Comparison of ENCODE assay signal across 8 cellular contexts in the genomic region with DNA sequence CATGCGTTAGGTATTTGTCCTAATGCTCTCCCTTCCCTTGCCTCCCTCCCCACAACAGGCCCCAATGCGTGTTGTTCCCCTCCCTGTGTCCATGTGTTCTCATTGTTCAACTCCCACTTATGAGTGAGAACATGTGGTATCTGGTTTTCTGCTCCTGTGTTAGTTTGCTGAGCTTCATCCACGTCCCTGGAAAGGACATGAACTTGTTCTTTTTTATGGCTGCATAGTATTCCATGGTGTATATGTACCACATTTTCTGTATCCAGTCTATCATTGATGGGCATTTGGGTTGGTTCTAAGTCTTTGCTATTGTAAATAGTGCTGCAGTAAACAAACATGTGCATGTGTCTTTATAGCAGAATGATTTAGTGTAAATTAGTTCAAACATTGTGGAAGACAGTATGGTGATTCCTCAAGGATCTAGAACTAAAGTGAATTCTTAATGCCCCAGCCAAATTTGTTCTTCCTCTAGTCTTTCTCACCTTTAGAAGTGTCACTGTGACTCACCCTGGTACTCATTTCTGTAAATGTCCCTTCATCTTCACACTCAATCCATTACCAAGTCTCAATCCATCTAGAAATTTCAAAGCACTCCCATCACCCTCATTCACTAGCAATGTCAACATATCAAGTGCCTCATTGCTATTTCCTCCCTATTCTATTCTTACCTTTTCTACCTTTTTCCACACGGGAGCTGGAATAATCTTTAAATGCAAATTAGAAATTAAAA.
A peak's percentile ranks its signal among the peaks of the same experiment; 100 is the strongest.
DNase-seq lines count a peak whose midpoint lies in the region; ATAC-seq, FAIRE-seq and TF ChIP-seq lines count a peak whose summit lies in the region.
"Not testable (repeated sequence)": the region's sequence is repeated elsewhere in the genome, so short reads cannot be mapped to it uniquely, and the experiment has no call there.

No MANE protein-coding gene starts in this region.

- H3K4me3 ChIP-seq in K562: not testable (repeated sequence)

- not testable (repeated sequence) for H2AFZ ChIP-seq in K562 (ENCODE audit: low read depth, low read length)

- not testable (repeated sequence) for H3K4me1 Mint-ChIP-seq in activated CD4-positive, alpha-beta T cell treated with anti-CD3 and anti-CD28 coated beads for 36 hours; activated T-helper 17 cell treated with anti-CD3 and anti-CD28 coated beads, Interleukin-2, amount 50 U/mL, for 72 hours; stimulated activated naive CD8-positive, alpha-beta T cell treated with anti-CD3 and anti-CD28 coated beads, Interleukin-15, amount 100 ng/mL, for 72 hours

- in situ Hi-C loops in K562 (cut with MboI): not testable (repeated sequence)

- not testable (repeated sequence) for H3K9ac ChIP-seq in K562 (ENCODE audit: insufficient read depth in 1 of 2, low read depth in 2 of 2, low read length in 2 of 2)

- not testable (repeated sequence) for H3K27ac ChIP-seq in K562 (ENCODE audit: extremely low read depth, low read depth, low read length)

- TF ChIP-seq CTCF in K562 (IDR thresholded peaks at IDR 0.05 in 2 of 3, conservative IDR thresholded peaks at IDR 0.05 in 1 of 3; ENCODE audit: insufficient read depth in 2 of 3, low read depth in 1 of 3, low read length in 3 of 3): not testable (repeated sequence)

- not testable (repeated sequence) for DNase-seq in activated CD4-positive, alpha-beta T cell treated with anti-CD3 and anti-CD28 coated beads for 36 hours; K562 (ENCODE audit: extremely low read depth in 1 of 4, low spot score in 3 of 4); stimulated activated naive CD8-positive, alpha-beta T cell treated with anti-CD3 and anti-CD28 coated beads, Interleukin-15, amount 100 ng/mL, for 72 hours

- H3K36me3 ChIP-seq in K562 (ENCODE audit: control insufficient read depth, insufficient read depth, low read length): not testable (repeated sequence)

- 28% methylated on average over 2 of the region's 4 CpGs for WGBS in K562 (ENCODE audit: insufficient coverage, low coverage, missing lambda C conversion rate)

- ATAC-seq in GM18508 (IDR thresholded peaks at IDR 0.05; ENCODE audit: insufficient read depth, unreplicated experiment) (peak; percentile 42), GM18861 (IDR thresholded peaks at IDR 0.05; ENCODE audit: unreplicated experiment) (peak; percentile 34), GM21447 (IDR thresholded peaks at IDR 0.05; ENCODE audit: unreplicated experiment) (peak; percentile 45), HG02981 (IDR thresholded peaks at IDR 0.05; ENCODE audit: unreplicated experiment) (peak; percentile 52)
- peak; percentile 82 for ATAC-seq in activated CD4-positive, alpha-beta T cell treated with anti-CD3 and anti-CD28 coated beads for 36 hours
- ATAC-seq in activated T-helper 17 cell treated with anti-CD3 and anti-CD28 coated beads, Interleukin-2, amount 50 U/mL, for 72 hours (replicated peaks): peak; percentile 49
- not testable (repeated sequence) for ATAC-seq in K562
- peak; percentile 64 for ATAC-seq in stimulated activated naive CD8-positive, alpha-beta T cell treated with anti-CD3 and anti-CD28 coated beads, Interleukin-15, amount 100 ng/mL, for 72 hours

- not testable (repeated sequence) for H3K27me3 Mint-ChIP-seq in activated CD4-positive, alpha-beta T cell treated with anti-CD3 and anti-CD28 coated beads for 36 hours
- H3K27me3 Mint-ChIP-seq in activated T-helper 17 cell treated with anti-CD3 and anti-CD28 coated beads, Interleukin-2, amount 50 U/mL, for 72 hours: peaks cover 12% of the 10 kb centered on the region
- peaks cover 14% of the 10 kb centered on the region for H3K27me3 Mint-ChIP-seq in stimulated activated naive CD8-positive, alpha-beta T cell treated with anti-CD3 and anti-CD28 coated beads, Interleukin-15, amount 100 ng/mL, for 72 hours

- H3K4me2 ChIP-seq in K562 (ENCODE audit: insufficient read depth, low read length): not testable (repeated sequence)

- not testable (repeated sequence) for BruUV-seq in K562 (replicated peaks; lab: Mats Ljungman, UMichigan)

- not testable (repeated sequence) for H3K27me3 ChIP-seq in K562 (ENCODE audit: control insufficient read depth in 2 of 2, insufficient read depth in 2 of 2, low read length in 2 of 2)

- TF ChIP-seq POLR2A in K562 (conservative IDR thresholded peaks at IDR 0.05): not testable (repeated sequence)

- CTCF ChIA-PET in activated CD4-positive, alpha-beta T cell treated with anti-CD3 and anti-CD28 coated beads for 36 hours (lab: Charles Lee); K562 (lab: Yijun Ruan, JAX; ENCODE audit: low intra/inter-chr PET ratio): not testable (repeated sequence)

- H3K9me1 ChIP-seq in K562 (ENCODE audit: control insufficient read depth, insufficient read depth, low read length): not testable (repeated sequence)

- not testable (repeated sequence) for H3K79me2 ChIP-seq in K562 (ENCODE audit: control insufficient read depth, insufficient read depth, low read length)

- TF ChIP-seq EP300 in K562 (IDR thresholded peaks at IDR 0.05; ENCODE audit: low read length): not testable (repeated sequence)

- not testable (repeated sequence) for H3K27ac Mint-ChIP-seq in activated CD4-positive, alpha-beta T cell treated with anti-CD3 and anti-CD28 coated beads for 36 hours; activated T-helper 17 cell treated with anti-CD3 and anti-CD28 coated beads, Interleukin-2, amount 50 U/mL, for 72 hours; stimulated activated naive CD8-positive, alpha-beta T cell treated with anti-CD3 and anti-CD28 coated beads, Interleukin-15, amount 100 ng/mL, for 72 hours

- H4K20me1 ChIP-seq in K562 (replicated peaks; ENCODE audit: control insufficient read depth, insufficient read depth, low read length): not testable (repeated sequence)

- POLR2A ChIA-PET in activated CD4-positive, alpha-beta T cell treated with anti-CD3 and anti-CD28 coated beads for 36 hours (lab: Charles Lee); K562 (lab: Yijun Ruan, JAX): not testable (repeated sequence)

- H3K9me3 Mint-ChIP-seq in activated CD4-positive, alpha-beta T cell treated with anti-CD3 and anti-CD28 coated beads for 36 hours (ENCODE audit: low read depth); activated T-helper 17 cell treated with anti-CD3 and anti-CD28 coated beads, Interleukin-2, amount 50 U/mL, for 72 hours; stimulated activated naive CD8-positive, alpha-beta T cell treated with anti-CD3 and anti-CD28 coated beads, Interleukin-15, amount 100 ng/mL, for 72 hours: not testable (repeated sequence)

- intact Hi-C loops in activated CD4-positive, alpha-beta T cell treated with anti-CD3 and anti-CD28 coated beads for 36 hours (cut with DNase I, micrococcal nuclease); K562 (cut with micrococcal nuclease): not testable (repeated sequence)

- not testable (repeated sequence) for H3K4me3 Mint-ChIP-seq in activated CD4-positive, alpha-beta T cell treated with anti-CD3 and anti-CD28 coated beads for 36 hours; activated T-helper 17 cell treated with anti-CD3 and anti-CD28 coated beads, Interleukin-2, amount 50 U/mL, for 72 hours; stimulated activated naive CD8-positive, alpha-beta T cell treated with anti-CD3 and anti-CD28 coated beads, Interleukin-15, amount 100 ng/mL, for 72 hours

- not testable (repeated sequence) for TF ChIP-seq RAD21 in K562 (CRISPR knock-in tag; conservative IDR thresholded peaks at IDR 0.05 in 1 of 2, IDR thresholded peaks at IDR 0.05 in 1 of 2)

- not testable (repeated sequence) for H3K9me3 ChIP-seq in K562 (replicated peaks; ENCODE audit: control insufficient read depth, insufficient read depth, low read depth, low read length)

- not testable (repeated sequence) for H3K4me1 ChIP-seq in K562 (replicated peaks in 1 of 2; ENCODE audit: control insufficient read depth in 2 of 2, insufficient read depth in 2 of 2, low read length in 2 of 2)

- H3K36me3 Mint-ChIP-seq in activated CD4-positive, alpha-beta T cell treated with anti-CD3 and anti-CD28 coated beads for 36 hours (ENCODE audit: low read depth); activated T-helper 17 cell treated with anti-CD3 and anti-CD28 coated beads, Interleukin-2, amount 50 U/mL, for 72 hours (ENCODE audit: low read depth): not testable (repeated sequence)

- FAIRE-seq in K562 (lab: Jason Lieb, UNC): not testable (repeated sequence)

TF ChIP-seq in K562, 482 proteins besides CTCF, POLR2A, EP300 and RAD21:
- TF ChIP-seq SMARCA5 (IDR thresholded peaks at IDR 0.05): 0 out of 2 replicates have a peak, but pooled peaks have one; percentile 15
- TF ChIP-seq ZNF146 (CRISPR knock-in tag; IDR thresholded peaks at IDR 0.05; ENCODE audit: unreplicated experiment): peak; percentile 69
- TF ChIP-seq BCOR (IDR thresholded peaks at IDR 0.05): peak; percentile 50; the same call in 1 of the 2 replicates
